10 cellular contexts compared by ENCODE assay signal in the genomic region with DNA sequence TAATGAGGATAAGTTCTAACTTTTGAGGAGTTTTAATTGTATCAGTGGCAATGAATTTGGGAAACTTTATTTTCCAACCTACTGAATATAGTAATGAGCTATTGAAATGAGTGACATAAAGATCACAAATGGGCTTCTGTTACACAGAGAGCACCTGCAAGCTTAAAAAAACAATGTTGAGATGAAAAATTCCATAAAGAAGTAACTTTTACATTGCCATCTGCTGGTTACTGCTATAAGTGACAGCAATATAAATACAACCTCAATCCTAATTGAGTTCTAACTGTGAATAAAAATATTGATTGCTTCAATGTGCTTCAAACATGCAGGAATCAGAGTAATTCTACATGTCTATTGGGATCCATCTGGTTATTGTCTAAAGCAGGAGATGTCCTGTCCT. TPM values are rescaled to one million over a fixed set of nuclear protein-coding genes. Genes with fewer than 3 reads are reported as not detected.
A peak's percentile ranks its signal among the peaks of the same experiment; 100 is the strongest.
DNase-seq lines count a peak whose midpoint lies in the region; ATAC-seq and TF ChIP-seq lines count a peak whose summit lies in the region.
"Had no signal": no experiment of that assay in that cellular context is flagged by ENCODE, and none has a peak within 500 bp of the region (broad histone marks: within the 10 kb centered on the region; RNA-seq: fewer than 3 reads in every experiment).

No MANE protein-coding gene starts in this region.

- peaks cover 12 to 25% of the 10 kb centered on the region in 2 donors for H3K27me3 Mint-ChIP-seq in natural killer cell treated with Interleukin-12 subunit alpha and Interleukin-12 subunit beta and Interleukin-15 and Interleukin-18, amount 100 ng/mL, for 72 hours

- TF ChIP-seq CTCF in foreskin fibroblast (IDR thresholded peaks at IDR 0.05; ENCODE audit: low read depth, low read length), result peak; percentile 24

- no peak overlapping the region for H3K27ac Mint-ChIP-seq in natural killer cell treated with Interleukin-12 subunit alpha and Interleukin-12 subunit beta and Interleukin-15 and Interleukin-18, amount 100 ng/mL, for 72 hours

- ATAC-seq in HG02973 (IDR thresholded peaks at IDR 0.05; ENCODE audit: unreplicated experiment) (no peak), HG02798 (IDR thresholded peaks at IDR 0.05; ENCODE audit: poor library complexity, unreplicated experiment) (no peak)
- no peak for ATAC-seq in natural killer cell treated with Interleukin-12 subunit alpha and Interleukin-12 subunit beta and Interleukin-15 and Interleukin-18, amount 100 ng/mL, for 72 hours

- DNase-seq in ACHN (peak; percentile 37), ELR (ENCODE audit: low read depth) (peak; percentile 39), RPMI7951 (ENCODE audit: low read depth) (peak; percentile 4), foreskin fibroblast (peak; percentile 5 to 31), DMS153 (lab: John Stamatoyannopoulos, UW) (no peak)
- DNase-seq in natural killer cell treated with Interleukin-12 subunit alpha and Interleukin-12 subunit beta and Interleukin-15 and Interleukin-18, amount 100 ng/mL, for 72 hours (ENCODE audit: low spot score), result no peak
- DNase-seq: GOT3, OCI-M1 had no signal

- no peaks in the 10 kb centered on the region for H3K36me3 Mint-ChIP-seq in natural killer cell treated with Interleukin-12 subunit alpha and Interleukin-12 subunit beta and Interleukin-15 and Interleukin-18, amount 100 ng/mL, for 72 hours

- H3K4me1 Mint-ChIP-seq in natural killer cell treated with Interleukin-12 subunit alpha and Interleukin-12 subunit beta and Interleukin-15 and Interleukin-18, amount 100 ng/mL, for 72 hours (ENCODE audit: low read depth in 2 of 2), result no peaks in the 10 kb centered on the region

- in situ Hi-C loops in ACHN (cut with HindIII; ENCODE audit: low pct_ligation_motif_present, low pct_unique_long_range_greater_than_20kb, low sequenced_read_pairs), result no loop called here

- no peak overlapping the region for H3K4me3 ChIP-seq in foreskin fibroblast (ENCODE audit: low read depth in 1 of 2, low read length in 2 of 2)

- no peak overlapping the region for H3K4me3 Mint-ChIP-seq in natural killer cell treated with Interleukin-12 subunit alpha and Interleukin-12 subunit beta and Interleukin-15 and Interleukin-18, amount 100 ng/mL, for 72 hours

- no peaks in the 10 kb centered on the region for H3K9me3 Mint-ChIP-seq in natural killer cell treated with Interleukin-12 subunit alpha and Interleukin-12 subunit beta and Interleukin-15 and Interleukin-18, amount 100 ng/mL, for 72 hours

RNA-seq across cellular contexts. Expression of gene WIF1, which starts 14.2 kb away (rescaled TPM):
- not detected in 2 replicates for total RNA-seq in RPMI7951 (2014; rRNA removed; shearing (Covaris generic))
- total RNA-seq in natural killer cell treated with Interleukin-12 subunit alpha and Interleukin-12 subunit beta and Interleukin-15 and Interleukin-18, amount 100 ng/mL, for 72 hours, result not detected

Comparison
In these comparisons a context has a peak if more than half of its experiments do, and no peak if none do; other contexts are left out.
1. DNase-seq: peak in ACHN (single experiment), ELR (single experiment), RPMI7951 (single experiment) and foreskin fibroblast (2 of 2); none in DMS153 (single experiment) and natural killer cell treated with Interleukin-12 subunit alpha and Interleukin-12 subunit beta and Interleukin-15 and Interleukin-18, amount 100 ng/mL, for 72 hours (single experiment).